ENCODE assay signal across 1 cellular context in the genomic region with DNA sequence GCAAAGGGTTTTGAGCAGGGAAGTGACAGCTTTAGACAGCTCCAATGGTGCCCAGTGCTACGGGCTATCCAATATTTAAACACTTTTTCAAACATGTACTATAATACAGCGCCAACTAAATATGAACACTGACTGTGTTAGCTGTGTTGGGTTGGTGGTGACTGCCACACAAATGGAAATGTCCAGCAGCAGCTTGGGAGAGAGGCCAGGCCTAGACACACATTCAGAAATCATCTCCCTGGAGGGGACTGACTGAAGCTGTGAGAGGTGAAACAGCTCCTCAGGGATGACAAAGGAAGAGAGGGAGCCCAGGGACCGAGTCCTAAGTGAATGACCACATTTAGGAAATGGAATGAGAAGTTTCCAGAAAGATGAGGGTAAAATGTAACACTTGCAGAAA.
TF ChIP-seq lines count a peak whose summit lies in the region.

No MANE protein-coding gene starts in this region.

TF ChIP-seq in H1, 55 proteins besides CTCF, POLR2A, EP300 and RAD21:
- TF ChIP-seq TCF12 (IDR thresholded peaks at IDR 0.05; ENCODE audit: low read depth, low read length) (no peak), TEAD4 (IDR thresholded peaks at IDR 0.05; ENCODE audit: low read depth, low read length) (no peak), TBP (IDR thresholded peaks at IDR 0.05; ENCODE audit: low read depth, low read length) (no peak), NRF1 (IDR thresholded peaks at IDR 0.05; ENCODE audit: low read depth, low read length) (no peak), YY1 (IDR thresholded peaks at IDR 0.05; ENCODE audit: low read depth, low read length) (no peak), SIX5 (IDR thresholded peaks at IDR 0.05; ENCODE audit: low read depth, low read length) (no peak), POLR2AphosphoS5 (IDR thresholded peaks at IDR 0.05; ENCODE audit: low read depth, low read length) (no peak), BCL11A (IDR thresholded peaks at IDR 0.05; ENCODE audit: low read depth in 2 of 2, low read length in 2 of 2) (no peak)
